In genomic region chr6:1787894-1788293, GRCh38 we compare ENCODE assay signal across 14 cellular contexts.
DNase-seq lines count a peak whose midpoint lies in the region; ATAC-seq and TF ChIP-seq lines count a peak whose summit lies in the region.
"Had no signal": no experiment of that assay in that cellular context is flagged by ENCODE, and none has a peak within 500 bp of the region (broad histone marks: within the 10 kb centered on the region; RNA-seq: fewer than 3 reads in every experiment).

No MANE protein-coding gene starts in this region.

- intact Hi-C loops in heart right ventricle (cut with DNase I) = no loop called here
- intact Hi-C loops in left ventricle myocardium inferior (cut with micrococcal nuclease) = no loop called here
- intact Hi-C loops in body of pancreas (cut with DNase I) = no loop called here
- intact Hi-C loops in left ventricle myocardium superior (cut with micrococcal nuclease) = no loop called here
- intact Hi-C loops in aorta (cut with DNase I) = no loop called here

- TF ChIP-seq CTCF in heart right ventricle (IDR thresholded peaks at IDR 0.05) (no peak), left ventricle myocardium inferior (IDR thresholded peaks at IDR 0.05; ENCODE audit: borderline replicate concordance) (no peak), body of pancreas (IDR thresholded peaks at IDR 0.05) (no peak), suprapubic skin (IDR thresholded peaks at IDR 0.05) (no peak)

- TF ChIP-seq EP300 in suprapubic skin (IDR thresholded peaks at IDR 0.05) = no peak

- H3K4me3 ChIP-seq in heart right ventricle (no peak overlapping the region), left ventricle myocardium inferior (no peak overlapping the region), body of pancreas (no peak overlapping the region), aorta (ENCODE audit: low read length in 2 of 2) (no peak overlapping the region), suprapubic skin (no peak overlapping the region)
- H3K4me3 ChIP-seq: A549 had no signal

- no peaks in the 10 kb centered on the region for H3K9me3 ChIP-seq in heart right ventricle
- no peaks in the 10 kb centered on the region for H3K9me3 ChIP-seq in left ventricle myocardium inferior (replicated peaks)
- H3K9me3 ChIP-seq in body of pancreas = no peaks in the 10 kb centered on the region
- no peaks in the 10 kb centered on the region for H3K9me3 ChIP-seq in aorta (ENCODE audit: control insufficient read depth, low read length)
- no peaks in the 10 kb centered on the region for H3K9me3 ChIP-seq in suprapubic skin
- H3K9me3 ChIP-seq: A549 had no signal

- TF ChIP-seq POLR2A in body of pancreas (IDR thresholded peaks at IDR 0.05) (no peak), suprapubic skin (IDR thresholded peaks at IDR 0.05) (no peak), GM18505 (IDR thresholded peaks at IDR 0.05; ENCODE audit: borderline replicate concordance, extremely low read depth, insufficient read depth, insufficient read length) (no peak)

- WGBS in heart right ventricle, 2 donors = 70 to 77% methylated on average over 8 of the region's 8 CpGs
- WGBS in body of pancreas, 2 donors = 39 to 69% methylated on average over 8 of the region's 8 CpGs
- 3 to 11% methylated on average over 8 of the region's 8 CpGs for WGBS in aorta, 2 donors
- 60% methylated on average over 8 of the region's 8 CpGs for WGBS in suprapubic skin

- peak in 7 of 8 donors; percentile 57 to 82 (median 64) for ATAC-seq in heart right ventricle
- peak; percentile 89 for ATAC-seq in body of pancreas
- ATAC-seq in left ventricle myocardium superior = peak; percentile 68
- ATAC-seq in aorta (ENCODE audit: low FRiP score) = peak; percentile 84
- ATAC-seq in GM18505 (IDR thresholded peaks at IDR 0.05; ENCODE audit: unreplicated experiment) = no peak
- no peak for ATAC-seq in HG03045 (IDR thresholded peaks at IDR 0.05; ENCODE audit: unreplicated experiment)
- ATAC-seq: A549 had no signal

- H3K36me3 ChIP-seq in heart right ventricle (no peaks in the 10 kb centered on the region), left ventricle myocardium inferior (no peaks in the 10 kb centered on the region), body of pancreas (replicated peaks in 1 of 2; ENCODE audit: insufficient read depth in 1 of 2, low read depth in 2 of 2) (no peaks in the 10 kb centered on the region), aorta (ENCODE audit: control insufficient read depth in 1 of 2, insufficient read depth in 2 of 2, low read length in 1 of 2) (no peaks in the 10 kb centered on the region), suprapubic skin (no peaks in the 10 kb centered on the region)

- H3K27ac ChIP-seq in heart right ventricle = peak overlapping the region in 1 of 10 donors; percentile 9
- H3K27ac ChIP-seq in left ventricle myocardium inferior (replicated peaks) = no peak overlapping the region
- H3K27ac ChIP-seq in body of pancreas = peak overlapping the region in 2 of 4 donors; percentile 26 to 35
- H3K27ac ChIP-seq in aorta (ENCODE audit: low read depth in 1 of 2, low read length in 2 of 2) = peak overlapping the region in 1 of 2 donors; percentile 27
- no peak overlapping the region for H3K27ac ChIP-seq in suprapubic skin
- H3K27ac ChIP-seq: A549 had no signal

- H3K4me1 ChIP-seq in heart right ventricle (peaks cover 0 to 11% (median 4%) of the 10 kb centered on the region in 9 donors), left ventricle myocardium inferior (peaks cover 14% of the 10 kb centered on the region), body of pancreas (peaks cover 9% of the 10 kb centered on the region), aorta (ENCODE audit: control insufficient read depth in 1 of 2, insufficient read depth in 2 of 2, low read length in 2 of 2) (peaks cover 0 to 3% of the 10 kb centered on the region in 2 donors), suprapubic skin (peaks cover 5% of the 10 kb centered on the region)
- H3K4me1 ChIP-seq: A549 had no signal

- DNase-seq in heart right ventricle = peak in 1 of 2 donors; percentile 29
- no peak for DNase-seq in left ventricle myocardium inferior
- peak; percentile 51 to 90 (median 60) for DNase-seq in body of pancreas
- no peak for DNase-seq in left ventricle myocardium superior
- DNase-seq in aorta = peak; percentile 77 to 83
- no peak for DNase-seq in suprapubic skin (ENCODE audit: low spot score in 2 of 2)
- DNase-seq: activated naive CD4-positive, alpha-beta T cell treated with anti-CD3 and anti-CD28 coated beads, Interleukin-2, amount 50 U/mL, for 16 hours; effector CD8-positive, alpha-beta T cell; hypothalamus; NCI-H1092 treated with DMSO at 0.1 percent for 48 hours; NCI-H510A had no signal

- no peaks in the 10 kb centered on the region for H3K27me3 ChIP-seq in heart right ventricle
- no peaks in the 10 kb centered on the region for H3K27me3 ChIP-seq in left ventricle myocardium inferior (ENCODE audit: low read depth)
- no peaks in the 10 kb centered on the region for H3K27me3 ChIP-seq in body of pancreas
- no peaks in the 10 kb centered on the region for H3K27me3 ChIP-seq in aorta (ENCODE audit: control insufficient read depth in 1 of 2, insufficient read depth in 2 of 2, low read length in 1 of 2)
- H3K27me3 ChIP-seq in suprapubic skin = no peaks in the 10 kb centered on the region

Comparison
In these comparisons a context has a peak if more than half of its experiments do, and no peak if none do; other contexts are left out.
1. ATAC-seq: peak in heart right ventricle (7 of 8), body of pancreas (single experiment), left ventricle myocardium superior (single experiment) and aorta (single experiment); none in GM18505 (single experiment) and HG03045 (single experiment).
2. DNase-seq: peak in body of pancreas (4 of 4) and aorta (2 of 2); none in left ventricle myocardium inferior (single experiment), left ventricle myocardium superior (single experiment) and suprapubic skin (0 of 2).